ENCODE assay signal across 20 cellular contexts in the genomic region with DNA sequence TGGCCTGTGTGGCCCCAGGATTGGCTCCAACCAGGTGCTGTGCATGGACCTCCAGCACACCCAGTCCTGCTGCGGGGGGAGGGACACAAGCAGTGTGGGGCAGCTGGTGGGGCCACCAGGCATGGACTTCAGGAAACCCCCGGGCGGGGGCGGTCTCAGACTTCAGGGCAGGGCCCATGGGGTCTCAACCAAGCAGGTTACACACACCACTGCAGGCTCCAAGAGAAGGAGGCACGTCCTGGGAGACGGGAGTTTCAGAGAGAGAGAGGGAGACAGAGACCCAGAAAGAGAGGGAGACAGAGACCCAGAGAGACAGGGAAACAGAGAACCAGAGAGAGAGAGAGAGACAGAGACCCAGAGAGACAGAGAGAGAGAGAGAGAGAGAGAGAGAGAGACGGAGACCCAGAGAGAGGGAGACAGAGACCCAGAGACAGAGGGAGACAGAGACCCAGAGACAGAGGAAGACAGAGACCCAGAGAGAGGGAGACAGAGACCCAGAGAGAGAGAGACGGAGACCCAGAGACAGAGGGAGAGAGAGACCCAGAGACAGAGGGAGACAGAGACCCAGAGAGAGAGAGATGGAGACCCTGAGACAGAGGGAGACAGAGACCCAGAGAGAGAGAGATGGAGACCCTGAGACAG.
DNase-seq lines count a peak whose midpoint lies in the region; ATAC-seq, FAIRE-seq and TF ChIP-seq lines count a peak whose summit lies in the region.
"Had no signal": no experiment of that assay in that cellular context is flagged by ENCODE, and none has a peak within 500 bp of the region (broad histone marks: within the 10 kb centered on the region; RNA-seq: fewer than 3 reads in every experiment).

No MANE protein-coding gene starts in this region.

- peaks cover 12% of the 10 kb centered on the region for H3K36me3 Mint-ChIP-seq in progenitor cell of endocrine pancreas (ENCODE audit: insufficient read depth)
- peaks cover 6% of the 10 kb centered on the region for H3K36me3 Mint-ChIP-seq in T-helper 2 cell treated with Interferon-gamma antibody and Interleukin-4, amounts not matched to agents 5 μg/mL and 100 μg/mL, for 36 hours (ENCODE audit: low read depth)

- H3K9me3 Mint-ChIP-seq in progenitor cell of endocrine pancreas (ENCODE audit: low read depth), result no peaks in the 10 kb centered on the region
- H3K9me3 Mint-ChIP-seq in T-helper 2 cell treated with Interferon-gamma antibody and Interleukin-4, amounts not matched to agents 5 μg/mL and 100 μg/mL, for 36 hours, result no peaks in the 10 kb centered on the region
- H3K9me3 Mint-ChIP-seq: naive B cell; stimulated activated naive CD8-positive, alpha-beta T cell treated with anti-CD3 and anti-CD28 coated beads, Interleukin-15, Interleukin-2, amounts not matched to agents 100 ng/mL and 50 ng/mL, for 24 hours had no signal

- no peaks in the 10 kb centered on the region for H4K20me1 ChIP-seq in HepG2 (ENCODE audit: insufficient read depth, low read length)

- H3K4me1 Mint-ChIP-seq in progenitor cell of endocrine pancreas (ENCODE audit: low read depth), result peaks cover 4% of the 10 kb centered on the region
- peaks cover 2% of the 10 kb centered on the region for H3K4me1 Mint-ChIP-seq in T-helper 2 cell treated with Interferon-gamma antibody and Interleukin-4, amounts not matched to agents 5 μg/mL and 100 μg/mL, for 36 hours (ENCODE audit: low read depth)

- DNase-seq in HepG2 (ENCODE audit: low spot score) (no peak), right lobe of liver (no peak), caudate nucleus (lab: John Stamatoyannopoulos, UW) (no peak), progenitor cell of endocrine pancreas (ENCODE audit: low spot score, unreplicated experiment) (peak; percentile 28), uterus (no peak), GM19238 (ENCODE audit: insufficient read length, low spot score) (no peak)
- no peak for DNase-seq in T-helper 2 cell treated with Interferon-gamma antibody and Interleukin-4, amounts not matched to agents 5 μg/mL and 100 μg/mL, for 36 hours (ENCODE audit: low spot score)
- DNase-seq: colonic mucosa, DMS53, esophagus squamous epithelium, hippocampal formation, Karpas-422, naive B cell, NCI-H187, NCI-H510A, PC-9, WERI-Rb-1 had no signal

- no peak for TF ChIP-seq POLR2A in HepG2 (IDR thresholded peaks at IDR 0.05; ENCODE audit: insufficient read depth in 1 of 2, low read depth in 2 of 2, low read length in 2 of 2)
- TF ChIP-seq POLR2A in right lobe of liver (IDR thresholded peaks at IDR 0.05), result no peak
- no peak for TF ChIP-seq POLR2A in uterus (IDR thresholded peaks at IDR 0.05)

- CTCF ChIA-PET in HepG2 (lab: Yijun Ruan, JAX; ENCODE audit: low intra/inter-chr PET ratio, low total read pairs), result no interaction called here

- H3K36me3 ChIP-seq in HepG2 (replicated peaks in 1 of 2; ENCODE audit: control insufficient read depth in 1 of 2, insufficient read depth in 2 of 2, low read length in 2 of 2) (peaks cover 6 to 19% of the 10 kb centered on the region in 2 experiments; a peak in 4 of 5 replicates), right lobe of liver (peaks cover 0 to 2% (median 0%) of the 10 kb centered on the region in 4 donors), uterus (no peaks in the 10 kb centered on the region)
- H3K36me3 ChIP-seq: colonic mucosa had no signal

- no TSS peak for BruUV-seq in HepG2 (replicated peaks; lab: Mats Ljungman, UMichigan)

- H3K27ac ChIP-seq in HepG2 (ENCODE audit: extremely low read length, insufficient read depth, low read length) (no peak overlapping the region), right lobe of liver (no peak overlapping the region), caudate nucleus (ENCODE audit: low read depth, low read length) (peak overlapping the region; percentile 3), uterus (peak overlapping the region; percentile 43 to 57)
- H3K27ac ChIP-seq: colonic mucosa, left lung, PC-9, WERI-Rb-1 had no signal

- H3K27ac Mint-ChIP-seq in progenitor cell of endocrine pancreas, result no peak overlapping the region
- H3K27ac Mint-ChIP-seq in T-helper 2 cell treated with Interferon-gamma antibody and Interleukin-4, amounts not matched to agents 5 μg/mL and 100 μg/mL, for 36 hours, result no peak overlapping the region
- H3K27ac Mint-ChIP-seq: stimulated activated naive CD8-positive, alpha-beta T cell treated with anti-CD3 and anti-CD28 coated beads, Interleukin-15, Interleukin-2, amounts not matched to agents 100 ng/mL and 50 ng/mL, for 24 hours had no signal

- TF ChIP-seq EP300 in HepG2 (IDR thresholded peaks at IDR 0.05; ENCODE audit: low read depth in 2 of 2, low read length in 2 of 2), result no peak
- no peak for TF ChIP-seq EP300 in HepG2 (CRISPR knock-in tag; IDR thresholded peaks at IDR 0.05; ENCODE audit: borderline replicate concordance)

- POLR2A ChIA-PET in HepG2 (lab: Yijun Ruan, JAX), result no interaction called here

- TF ChIP-seq CTCF in HepG2 (CRISPR knock-in tag; IDR thresholded peaks at IDR 0.05) (no peak), right lobe of liver (IDR thresholded peaks at IDR 0.05) (no peak), progenitor cell of endocrine pancreas (IDR thresholded peaks at IDR 0.05; ENCODE audit: unreplicated experiment) (no peak), uterus (IDR thresholded peaks at IDR 0.05) (no peak)

- H3K27me3 Mint-ChIP-seq in progenitor cell of endocrine pancreas, result no peaks in the 10 kb centered on the region
- H3K27me3 Mint-ChIP-seq in T-helper 2 cell treated with Interferon-gamma antibody and Interleukin-4, amounts not matched to agents 5 μg/mL and 100 μg/mL, for 36 hours (ENCODE audit: low read depth), result no peaks in the 10 kb centered on the region
- H3K27me3 Mint-ChIP-seq: naive B cell; stimulated activated naive CD8-positive, alpha-beta T cell treated with anti-CD3 and anti-CD28 coated beads, Interleukin-15, Interleukin-2, amounts not matched to agents 100 ng/mL and 50 ng/mL, for 24 hours had no signal

- intact Hi-C loops in HepG2 (cut with micrococcal nuclease; ENCODE audit: unreplicated experiment) (no loop called here), right lobe of liver (cut with DNase I) (no loop called here), uterus (cut with DNase I; ENCODE audit: low total_unique reads) (no loop called here)

- no peak for FAIRE-seq in HepG2 (lab: Jason Lieb, UNC)

- H3K4me1 ChIP-seq in HepG2 (ENCODE audit: insufficient read depth, low read length) (no peaks in the 10 kb centered on the region), right lobe of liver (no peaks in the 10 kb centered on the region), uterus (peaks cover 0 to 5% of the 10 kb centered on the region in 2 donors)
- H3K4me1 ChIP-seq: colonic mucosa had no signal

- 85% methylated on average over 7 of the region's 8 CpGs for WGBS in HepG2 (ENCODE audit: low lambda C conversion rate)
- 52% methylated on average over 5 of the region's 8 CpGs for WGBS in right lobe of liver (ENCODE audit: insufficient coverage, low coverage, low lambda C conversion rate, missing lambda C conversion rate)

- H3K4me2 ChIP-seq in HepG2 (ENCODE audit: low read depth, low read length), result no peak overlapping the region
- H3K4me2 ChIP-seq: PC-9 had no signal

- in situ Hi-C loops in HepG2 (cut with HindIII; ENCODE audit: extremely low pct_ligation_motif_present, low pct_unique_long_range_greater_than_20kb), result no loop called here

- H3K9ac ChIP-seq in HepG2 (ENCODE audit: insufficient read depth, low read depth, low read length), result no peak overlapping the region

- peak; percentile 59 for ATAC-seq in HepG2
- ATAC-seq in right lobe of liver, result no peak
- ATAC-seq in HG03432 (IDR thresholded peaks at IDR 0.05; ENCODE audit: unreplicated experiment), result no peak
- ATAC-seq: left lung had no signal

- no peak for TF ChIP-seq RAD21 in HepG2 (CRISPR knock-in tag; IDR thresholded peaks at IDR 0.05)

- no peaks in the 10 kb centered on the region for H3K79me2 ChIP-seq in HepG2 (ENCODE audit: insufficient read depth, low read length)

- H3K4me3 ChIP-seq in HepG2 (replicated peaks in 1 of 3; ENCODE audit: insufficient read depth in 1 of 3, low read depth in 2 of 3, low read length in 3 of 3), result no peak overlapping the region
- no peak overlapping the region for H3K4me3 ChIP-seq in right lobe of liver
- H3K4me3 ChIP-seq in uterus, result no peak overlapping the region
- H3K4me3 ChIP-seq: colonic mucosa, esophagus squamous epithelium, left lung, PC-9 had no signal

- H3K27me3 ChIP-seq in HepG2 (ENCODE audit: control insufficient read depth in 1 of 2, insufficient read depth in 2 of 2, low read length in 2 of 2), result no peaks in the 10 kb centered on the region
- no peaks in the 10 kb centered on the region for H3K27me3 ChIP-seq in right lobe of liver
- no peaks in the 10 kb centered on the region for H3K27me3 ChIP-seq in uterus
- H3K27me3 ChIP-seq: colonic mucosa, esophagus squamous epithelium, left lung had no signal

- H2AFZ ChIP-seq in HepG2 (ENCODE audit: low read length), result no peak overlapping the region
- H2AFZ ChIP-seq: PC-9 had no signal

- H3K9me3 ChIP-seq in HepG2 (ENCODE audit: low read length) (no peaks in the 10 kb centered on the region), right lobe of liver (no peaks in the 10 kb centered on the region), uterus (no peaks in the 10 kb centered on the region)
- H3K9me3 ChIP-seq: colonic mucosa, esophagus squamous epithelium, left lung had no signal

- H3K4me3 Mint-ChIP-seq in progenitor cell of endocrine pancreas (ENCODE audit: low read depth), result no peak overlapping the region
- no peak overlapping the region for H3K4me3 Mint-ChIP-seq in T-helper 2 cell treated with Interferon-gamma antibody and Interleukin-4, amounts not matched to agents 5 μg/mL and 100 μg/mL, for 36 hours
- H3K4me3 Mint-ChIP-seq: naive B cell; stimulated activated naive CD8-positive, alpha-beta T cell treated with anti-CD3 and anti-CD28 coated beads, Interleukin-15, Interleukin-2, amounts not matched to agents 100 ng/mL and 50 ng/mL, for 24 hours had no signal

TF ChIP-seq in HepG2, 621 proteins besides CTCF, POLR2A, EP300 and RAD21:
- TF ChIP-seq RXRB (CRISPR knock-in tag; IDR thresholded peaks at IDR 0.05; ENCODE audit: borderline replicate concordance) (no peak), AGO2 (optimal IDR thresholded peaks at IDR 0.05; ENCODE audit: low read depth, low read length) (peak; percentile 27)

Comparison
In these comparisons a context has a peak if more than half of its experiments do, and no peak if none do; other contexts are left out.
1. H3K27ac ChIP-seq: peak in caudate nucleus (single experiment) and uterus (2 of 2); none in HepG2 (single experiment) and right lobe of liver (0 of 3).